ENCODE assay signal across 16 cellular contexts in genomic region chr7:3607847-3608246, GRCh38.
A peak's percentile ranks its signal among the peaks of the same experiment; 100 is the strongest.
DNase-seq lines count a peak whose midpoint lies in the region; ATAC-seq and TF ChIP-seq lines count a peak whose summit lies in the region.
"Had no signal": no experiment of that assay in that cellular context is flagged by ENCODE, and none has a peak within 500 bp of the region (broad histone marks: within the 10 kb centered on the region; RNA-seq: fewer than 3 reads in every experiment).

No MANE protein-coding gene starts in this region.

- no TSS peak for BruUV-seq in Panc1 (replicated peaks; lab: Mats Ljungman, UMichigan)

- DNase-seq in Panc1 (ENCODE audit: low read depth, low spot score) (no peak), body of pancreas (peak; percentile 79 to 88 (median 86)), right lobe of liver (peak in 1 of 3 donors; percentile 27), renal cortical epithelial cell (ENCODE audit: low read depth) (peak; percentile 2), NOMO-1 (lab: John Stamatoyannopoulos, UW; ENCODE audit: unreplicated experiment in 2 of 2) (no peak)
- DNase-seq: ACHN; Caco-2; CD4-positive, alpha-beta T cell; DMS79 treated with DMSO at 0.1 percent for 48 hours; GF-D8; GOT3; H7; HFFc6 had no signal

- TF ChIP-seq CTCF in Panc1 (IDR thresholded peaks at IDR 0.05), result no peak
- no peak for TF ChIP-seq CTCF in body of pancreas (IDR thresholded peaks at IDR 0.05)
- TF ChIP-seq CTCF in right lobe of liver (IDR thresholded peaks at IDR 0.05), result no peak

- TF ChIP-seq POLR2A in body of pancreas (IDR thresholded peaks at IDR 0.05) (no peak), right lobe of liver (IDR thresholded peaks at IDR 0.05) (no peak)

- H3K4me1 ChIP-seq in Panc1 (ENCODE audit: control insufficient read depth, insufficient read depth, low read length), result peaks cover 12% of the 10 kb centered on the region
- peaks cover 49% of the 10 kb centered on the region for H3K4me1 ChIP-seq in body of pancreas
- H3K4me1 ChIP-seq in right lobe of liver, result no peaks in the 10 kb centered on the region

- intact Hi-C loops in Panc1 (cut with micrococcal nuclease; ENCODE audit: unreplicated experiment), result no loop called here
- intact Hi-C loops in body of pancreas (cut with DNase I), result no loop called here
- intact Hi-C loops in right lobe of liver (cut with DNase I), result no loop called here

- H3K27ac ChIP-seq in Panc1 (ENCODE audit: low read length) (peak overlapping the region; percentile 78; the same call in 1 of the 2 replicates), body of pancreas (peak overlapping the region; percentile 66 to 80 (median 70)), right lobe of liver (no peak overlapping the region)
- H3K27ac ChIP-seq: C4-2B had no signal

- H3K4me3 ChIP-seq in Panc1 (ENCODE audit: low read depth in 2 of 2, low read length in 2 of 2) (no peak overlapping the region), body of pancreas (no peak overlapping the region), right lobe of liver (no peak overlapping the region)

- POLR2A ChIA-PET in Panc1 (lab: Charles Lee), result interaction anchor here (0.6 to 0.8 kb wide), 3 partner anchors 11 to 73 kb away, joined by 3 to 5 read pairs (median 3); no protein-coding TSS in a partner anchor

- 30 to 40% methylated on average over 7 to 8 of the region's 8 CpGs for WGBS in body of pancreas, 2 donors
- 52% methylated on average over 7 of the region's 8 CpGs for WGBS in right lobe of liver (ENCODE audit: insufficient coverage, low coverage, low lambda C conversion rate, missing lambda C conversion rate)

- in situ Hi-C loops in Panc1 (cut with HindIII; ENCODE audit: low pct_unique_long_range_greater_than_20kb, low sequenced_read_pairs), result no loop called here

- H3K27me3 ChIP-seq in Panc1 (ENCODE audit: control insufficient read depth, insufficient read depth, low read length) (no peaks in the 10 kb centered on the region), body of pancreas (no peaks in the 10 kb centered on the region), right lobe of liver (no peaks in the 10 kb centered on the region)

- CTCF ChIA-PET in Panc1 (lab: Charles Lee), result no interaction called here

- H3K9me3 ChIP-seq in Panc1 (ENCODE audit: control insufficient read depth, insufficient read depth, low read depth, low read length) (no peaks in the 10 kb centered on the region), body of pancreas (no peaks in the 10 kb centered on the region), right lobe of liver (no peaks in the 10 kb centered on the region)
- H3K9me3 ChIP-seq: Caco-2 had no signal

- no peaks in the 10 kb centered on the region for H3K36me3 ChIP-seq in Panc1 (ENCODE audit: control insufficient read depth, insufficient read depth, low read length)
- H3K36me3 ChIP-seq in body of pancreas (replicated peaks in 1 of 2; ENCODE audit: insufficient read depth in 1 of 2, low read depth in 2 of 2), result no peaks in the 10 kb centered on the region
- no peaks in the 10 kb centered on the region for H3K36me3 ChIP-seq in right lobe of liver

- ATAC-seq in Panc1 (no peak), body of pancreas (peak; percentile 92), right lobe of liver (peak; percentile 43 to 78 (median 50)), HG03045 (IDR thresholded peaks at IDR 0.05; ENCODE audit: unreplicated experiment) (no peak)
- ATAC-seq: HCT116 had no signal

Comparison
In these comparisons a context has a peak if more than half of its experiments do, and no peak if none do; other contexts are left out.
1. ATAC-seq: peak in body of pancreas (single experiment) and right lobe of liver (4 of 4); none in Panc1 (single experiment) and HG03045 (single experiment).
2. DNase-seq: peak in body of pancreas (4 of 4) and renal cortical epithelial cell (single experiment); none in Panc1 (single experiment) and NOMO-1 (0 of 2).
3. H3K27ac ChIP-seq: peak in Panc1 (single experiment) and body of pancreas (4 of 4); none in right lobe of liver (0 of 3).